22 cellular contexts compared by ENCODE assay signal in the genomic region with DNA sequence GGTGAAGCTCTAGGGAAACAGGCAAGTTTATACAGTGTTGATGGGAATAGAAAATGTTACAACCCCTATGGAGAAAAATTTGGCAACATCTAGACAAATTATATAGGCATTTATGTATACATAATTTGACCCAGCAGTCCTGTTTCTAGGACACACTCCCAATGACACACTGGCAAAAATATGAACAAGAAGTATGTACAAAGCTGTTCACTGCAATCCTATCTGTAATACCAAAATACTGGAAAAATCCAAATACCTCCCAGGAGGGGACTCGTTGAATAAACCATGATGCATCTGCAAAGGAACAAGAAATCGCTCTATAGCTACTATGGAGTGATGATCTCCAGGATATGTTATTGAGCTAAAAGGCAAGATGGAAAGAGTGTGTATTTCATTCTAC. TPM values are rescaled to one million over a fixed set of nuclear protein-coding genes. Genes with fewer than 3 reads are reported as not detected.
"Had no signal": no experiment of that assay in that cellular context is flagged by ENCODE, and none has a peak within 500 bp of the region (broad histone marks: within the 10 kb centered on the region; RNA-seq: fewer than 3 reads in every experiment).

No MANE protein-coding gene starts in this region.

- H3K9me3 Mint-ChIP-seq: activated CD4-positive, alpha-beta memory T cell treated with anti-CD3 and anti-CD28 coated beads, Interleukin-2, amount 10 ng/mL, durations not matched to agents 7 days and 5 days; activated naive CD8-positive, alpha-beta T cell treated with anti-CD3 and anti-CD28 coated beads, Interleukin-2, amount 10 ng/mL, durations not matched to agents 7 days and 5 days; activated T-helper 17 cell treated with anti-CD3 and anti-CD28 coated beads, Interleukin-2, amount 50 U/mL, for 72 hours; dendritic cell treated with granulocyte-macrophage colony-stimulating factor and Interleukin-4, amounts not matched to agents 40 ng/mL and 50 ng/mL, for 4 days; natural killer cell treated with Interleukin-12 subunit alpha and Interleukin-12 subunit beta and Interleukin-15 and Interleukin-18, amount 100 ng/mL, for 72 hours; stimulated activated naive CD8-positive, alpha-beta T cell treated with anti-CD3 and anti-CD28 coated beads, Interleukin-15, Interleukin-2, amounts not matched to agents 100 ng/mL and 50 ng/mL, for 24 hours; T-cell had no signal

- H3K27me3 Mint-ChIP-seq: activated CD8-positive, alpha-beta memory T cell treated with anti-CD3 and anti-CD28 coated beads, Interleukin-2, amount 10 ng/mL, durations not matched to agents 7 days and 5 days had no signal

- H3K4me3 ChIP-seq: breast epithelium, esophagus muscularis mucosa, lower lobe of right lung, tibial nerve, uterus had no signal

- H3K27ac Mint-ChIP-seq: activated CD4-positive, alpha-beta memory T cell treated with anti-CD3 and anti-CD28 coated beads, Interleukin-2, amount 10 ng/mL, durations not matched to agents 7 days and 5 days; activated CD8-positive, alpha-beta memory T cell treated with anti-CD3 and anti-CD28 coated beads, Interleukin-2, amount 10 ng/mL, durations not matched to agents 7 days and 5 days; activated naive CD8-positive, alpha-beta T cell treated with anti-CD3 and anti-CD28 coated beads, Interleukin-2, amount 10 ng/mL, durations not matched to agents 7 days and 5 days; activated T-helper 17 cell treated with anti-CD3 and anti-CD28 coated beads, Interleukin-2, amount 50 U/mL, for 72 hours; dendritic cell treated with granulocyte-macrophage colony-stimulating factor and Interleukin-4, amounts not matched to agents 40 ng/mL and 50 ng/mL, for 4 days; natural killer cell treated with Interleukin-12 subunit alpha and Interleukin-12 subunit beta and Interleukin-15 and Interleukin-18, amount 100 ng/mL, for 72 hours; progenitor cell of endocrine pancreas; stimulated activated naive CD8-positive, alpha-beta T cell treated with anti-CD3 and anti-CD28 coated beads, Interleukin-15, Interleukin-2, amounts not matched to agents 100 ng/mL and 50 ng/mL, for 24 hours; T-cell had no signal

- DNase-seq: activated CD4-positive, alpha-beta memory T cell treated with anti-CD3 and anti-CD28 coated beads, Interleukin-2, amount 10 ng/mL, durations not matched to agents 7 days and 5 days; activated CD4-positive, alpha-beta T cell treated with anti-CD3 and anti-CD28 coated beads for 48 hours; activated CD4-positive, CD25-positive, alpha-beta regulatory T cell; activated CD8-positive, alpha-beta memory T cell treated with anti-CD3 and anti-CD28 coated beads, Interleukin-2, amount 10 ng/mL, durations not matched to agents 7 days and 5 days; activated naive CD4-positive, alpha-beta T cell; activated naive CD8-positive, alpha-beta T cell treated with anti-CD3 and anti-CD28 coated beads, Interleukin-2, amount 10 ng/mL, durations not matched to agents 7 days and 5 days; effector CD8-positive, alpha-beta T cell; hypothalamus; islet precursor cell; left colon; lower lobe of right lung; T-cell; T-helper 9 cell; uterus had no signal

- ATAC-seq: activated CD8-positive, alpha-beta memory T cell treated with anti-CD3 and anti-CD28 coated beads, Interleukin-2, amount 10 ng/mL, durations not matched to agents 7 days and 5 days; activated T-helper 17 cell treated with anti-CD3 and anti-CD28 coated beads, Interleukin-2, amount 50 U/mL, for 72 hours; left colon; lower lobe of right lung; natural killer cell treated with Interleukin-12 subunit alpha and Interleukin-12 subunit beta and Interleukin-15 and Interleukin-18, amount 100 ng/mL, for 72 hours; T-cell had no signal

- H3K36me3 Mint-ChIP-seq: activated CD8-positive, alpha-beta memory T cell treated with anti-CD3 and anti-CD28 coated beads, Interleukin-2, amount 10 ng/mL, durations not matched to agents 7 days and 5 days; activated naive CD8-positive, alpha-beta T cell treated with anti-CD3 and anti-CD28 coated beads, Interleukin-2, amount 10 ng/mL, durations not matched to agents 7 days and 5 days; natural killer cell treated with Interleukin-12 subunit alpha and Interleukin-12 subunit beta and Interleukin-15 and Interleukin-18, amount 100 ng/mL, for 72 hours; T-cell had no signal

- H3K27ac ChIP-seq: breast epithelium, esophagus muscularis mucosa, lower lobe of right lung, tibial nerve, uterus had no signal

- H3K36me3 ChIP-seq: breast epithelium, esophagus muscularis mucosa, lower lobe of right lung, tibial nerve, uterus had no signal

- H3K4me3 Mint-ChIP-seq: activated CD4-positive, alpha-beta memory T cell treated with anti-CD3 and anti-CD28 coated beads, Interleukin-2, amount 10 ng/mL, durations not matched to agents 7 days and 5 days; activated CD8-positive, alpha-beta memory T cell treated with anti-CD3 and anti-CD28 coated beads, Interleukin-2, amount 10 ng/mL, durations not matched to agents 7 days and 5 days; activated naive CD8-positive, alpha-beta T cell treated with anti-CD3 and anti-CD28 coated beads, Interleukin-2, amount 10 ng/mL, durations not matched to agents 7 days and 5 days; activated T-helper 17 cell treated with anti-CD3 and anti-CD28 coated beads, Interleukin-2, amount 50 U/mL, for 72 hours; dendritic cell treated with granulocyte-macrophage colony-stimulating factor and Interleukin-4, amounts not matched to agents 40 ng/mL and 50 ng/mL, for 4 days; natural killer cell treated with Interleukin-12 subunit alpha and Interleukin-12 subunit beta and Interleukin-15 and Interleukin-18, amount 100 ng/mL, for 72 hours; stimulated activated naive CD8-positive, alpha-beta T cell treated with anti-CD3 and anti-CD28 coated beads, Interleukin-15, Interleukin-2, amounts not matched to agents 100 ng/mL and 50 ng/mL, for 24 hours; T-cell had no signal

- H3K4me1 ChIP-seq: breast epithelium, lower lobe of right lung, uterus had no signal

- H3K9me3 ChIP-seq: breast epithelium, esophagus muscularis mucosa, lower lobe of right lung, tibial nerve, uterus had no signal

- H3K27me3 ChIP-seq: breast epithelium, uterus had no signal

- H3K4me1 Mint-ChIP-seq: activated CD4-positive, alpha-beta memory T cell treated with anti-CD3 and anti-CD28 coated beads, Interleukin-2, amount 10 ng/mL, durations not matched to agents 7 days and 5 days had no signal

RNA-seq across cellular contexts. Expression of a gene that starts 8.5 kb away (rescaled TPM):
- total RNA-seq: activated naive CD8-positive, alpha-beta T cell treated with anti-CD3 and anti-CD28 coated beads, Interleukin-2, amount 10 ng/mL, durations not matched to agents 7 days and 5 days; breast epithelium; esophagus muscularis mucosa; left colon; lower lobe of right lung; natural killer cell treated with Interleukin-12 subunit alpha and Interleukin-12 subunit beta and Interleukin-15 and Interleukin-18, amount 100 ng/mL, for 72 hours; progenitor cell of endocrine pancreas; uterus had no signal
